In the genomic region with DNA sequence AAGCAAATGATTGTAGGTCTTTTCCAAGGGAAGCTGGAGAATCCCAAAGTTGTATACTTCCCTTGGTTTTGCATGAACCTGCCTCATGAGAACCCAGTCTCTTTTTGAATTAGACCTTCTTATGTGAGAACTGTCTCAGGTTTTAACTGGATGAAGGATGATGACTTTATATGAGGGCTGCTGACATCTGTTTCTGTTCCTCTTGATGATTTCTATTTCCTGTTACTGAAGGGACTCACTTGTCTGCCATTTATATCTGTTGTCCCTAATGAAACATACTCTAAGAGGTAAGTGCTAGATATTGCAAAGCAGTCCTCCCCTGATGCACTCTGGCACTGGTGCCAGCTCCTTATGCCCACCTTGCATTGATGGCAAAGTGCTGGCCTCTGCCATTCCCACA, we compare ENCODE assay signal across 27 cellular contexts. TPM values are rescaled to one million over a fixed set of nuclear protein-coding genes. Genes with fewer than 3 reads are reported as not detected.
A peak's percentile ranks its signal among the peaks of the same experiment; 100 is the strongest.
DNase-seq lines count a peak whose midpoint lies in the region; ATAC-seq, FAIRE-seq and TF ChIP-seq lines count a peak whose summit lies in the region.
"Had no signal": no experiment of that assay in that cellular context is flagged by ENCODE, and none has a peak within 500 bp of the region (broad histone marks: within the 10 kb centered on the region; RNA-seq: fewer than 3 reads in every experiment).

No MANE protein-coding gene starts in this region.

- no peaks in the 10 kb centered on the region for H3K36me3 Mint-ChIP-seq in mesothelial cell of epicardium
- H3K36me3 Mint-ChIP-seq: CD8-positive, alpha-beta memory T cell had no signal

- no TSS peak for BruUV-seq in GM12878 (replicated peaks; lab: Mats Ljungman, UMichigan)

- H3K9me3 ChIP-seq in GM12878 (replicated peaks; ENCODE audit: control insufficient read depth, insufficient read depth, low read length) (peaks cover 2% of the 10 kb centered on the region; the same call in 1 of the 3 replicates), spleen (no peaks in the 10 kb centered on the region)
- H3K9me3 ChIP-seq: SJSA1 had no signal

- ATAC-seq in GM12878: peak; percentile 36; the same call in 2 of the 3 replicates

- H3K4me1 ChIP-seq in GM12878 (ENCODE audit: control insufficient read depth, insufficient read depth, low read length) (peaks cover 3% of the 10 kb centered on the region; the same call in 1 of the 2 replicates), spleen (peaks cover 0 to 31% (median 7%) of the 10 kb centered on the region in 6 donors)

- intact Hi-C loops in GM12878 (cut with micrococcal nuclease; ENCODE audit: unreplicated experiment): no loop called here
- intact Hi-C loops in spleen (cut with DNase I; ENCODE audit: low total_unique reads): no loop called here

- in situ Hi-C loops in GM12878 (cut with MboI): no loop called here

- SMC1A ChIA-PET in GM12878 (lab: Charles Lee; ENCODE audit: uncharacterized antibody, unreplicated experiment): no interaction called here

- peak; percentile 87 for FAIRE-seq in GM12878 (lab: Jason Lieb, UNC)
- FAIRE-seq: H1 had no signal

- no peak for TF ChIP-seq CTCF in GM12865 (IDR thresholded peaks at IDR 0.05; ENCODE audit: insufficient read depth, low read depth, low read length, missing control alignments)
- no peak for TF ChIP-seq CTCF in GM12878 (IDR thresholded peaks at IDR 0.05 in 2 of 3, conservative IDR thresholded peaks at IDR 0.05 in 1 of 3; ENCODE audit: control insufficient read depth in 2 of 3, extremely low read depth in 1 of 3, insufficient read depth in 1 of 3, low read depth in 3 of 3, low read length in 3 of 3)
- TF ChIP-seq CTCF in spleen (IDR thresholded peaks at IDR 0.05 in 8 of 11, conservative IDR thresholded peaks at IDR 0.05 in 3 of 11): no peak
- TF ChIP-seq CTCF in mesothelial cell of epicardium (IDR thresholded peaks at IDR 0.05; ENCODE audit: unreplicated experiment): no peak

- no peak for TF ChIP-seq POLR2A in GM12878 (IDR thresholded peaks at IDR 0.05; ENCODE audit: low read depth, low read length)
- TF ChIP-seq POLR2A in spleen (IDR thresholded peaks at IDR 0.05): no peak

- H3K9ac ChIP-seq in GM12878 (ENCODE audit: control insufficient read depth, insufficient read depth, low read length): no peak overlapping the region
- H3K9ac ChIP-seq: KMS-11 had no signal

- POLR2A ChIA-PET in GM12878 (lab: Charles Lee): no interaction called here

- no peak overlapping the region for H3K27ac Mint-ChIP-seq in mesothelial cell of epicardium
- H3K27ac Mint-ChIP-seq: CD8-positive, alpha-beta memory T cell; IgD-negative memory B cell had no signal

- H3K27ac ChIP-seq in GM12878 (ENCODE audit: control insufficient read depth, insufficient read depth) (no peak overlapping the region), spleen (peak overlapping the region in 5 of 8 donors; percentile 3 to 15 (median 6))
- H3K27ac ChIP-seq: C4-2B, KMS-11, SJSA1 had no signal

- DNase-seq in GM12865 (ENCODE audit: low read depth) (peak; percentile 17), MV-4-11 (lab: John Stamatoyannopoulos, UW) (peak; percentile 57), GM12878 (ENCODE audit: low read depth, low spot score) (no peak), spleen (no peak), mesothelial cell of epicardium (ENCODE audit: low spot score in 2 of 2, unreplicated experiment in 2 of 2) (no peak), HUDEP-2 (lab: John Stamatoyannopoulos, UW; ENCODE audit: unreplicated experiment in 76 of 76) (no peak), hippocampal formation (lab: John Stamatoyannopoulos, UW) (no peak)
- DNase-seq: Calu3; CD8-positive, alpha-beta memory T cell; DMS79 treated with DMSO at 0.1 percent for 48 hours; HCEC 1CT; MM.1S; NCI-H1105; NCI-H146; NCI-H1930; NCI-H2107; NCI-H446; NCI-H69; Right ventricle myocardium superior; RPMI8226; T-helper 2 cell had no signal

- TF ChIP-seq EP300 in GM12878 (IDR thresholded peaks at IDR 0.05; ENCODE audit: borderline replicate concordance in 1 of 2, control insufficient read depth in 1 of 2, low read depth in 2 of 2, low read length in 2 of 2): no peak

- no peak overlapping the region for H3K4me3 Mint-ChIP-seq in mesothelial cell of epicardium
- H3K4me3 Mint-ChIP-seq: CD8-positive, alpha-beta memory T cell had no signal

- RAD21 ChIA-PET in GM12878 (lab: Charles Lee; ENCODE audit: unreplicated experiment): no interaction called here

- H3K9me3 Mint-ChIP-seq in mesothelial cell of epicardium: peaks cover 65% of the 10 kb centered on the region
- H3K9me3 Mint-ChIP-seq: CD8-positive, alpha-beta memory T cell had no signal

- H3K36me3 ChIP-seq in GM12878 (ENCODE audit: control insufficient read depth in 2 of 2, insufficient read depth in 2 of 2, low read length in 1 of 2) (no peaks in the 10 kb centered on the region), spleen (no peaks in the 10 kb centered on the region)
- H3K36me3 ChIP-seq: SJSA1 had no signal

- no peak for TF ChIP-seq RAD21 in GM12878 (IDR thresholded peaks at IDR 0.05; ENCODE audit: insufficient read depth, low read depth, low read length)

- H3K27me3 ChIP-seq in GM12878 (replicated peaks in 1 of 2; ENCODE audit: control insufficient read depth in 2 of 2, insufficient read depth in 2 of 2, low read length in 1 of 2) (no peaks in the 10 kb centered on the region), spleen (replicated peaks in 1 of 7) (peaks cover 0 to 32% (median 0%) of the 10 kb centered on the region in 7 donors)

- H3K79me2 ChIP-seq in GM12878 (ENCODE audit: control insufficient read depth, insufficient read depth, low read length): no peaks in the 10 kb centered on the region

- H3K4me3 ChIP-seq in GM12865 (ENCODE audit: low read depth, low read length): no peak overlapping the region
- no peak overlapping the region for H3K4me3 ChIP-seq in GM12878
- no peak overlapping the region for H3K4me3 ChIP-seq in spleen
- H3K4me3 ChIP-seq: SJSA1 had no signal

- no peaks in the 10 kb centered on the region for H3K4me1 Mint-ChIP-seq in mesothelial cell of epicardium
- H3K4me1 Mint-ChIP-seq: CD8-positive, alpha-beta memory T cell had no signal

- CTCF ChIA-PET in GM12878 (lab: Yijun Ruan, JAX): interaction anchor here (1.1 kb wide), 1 partner anchor 30 kb away, joined by 3 read pairs; no protein-coding TSS in a partner anchor

- no peak overlapping the region for H2AFZ ChIP-seq in GM12878 (ENCODE audit: control insufficient read depth, low read depth, low read length)

- H3K4me2 ChIP-seq in GM12878 (ENCODE audit: control insufficient read depth, insufficient read depth): no peak overlapping the region
- H3K4me2 ChIP-seq: KMS-11 had no signal

- H3K27me3 Mint-ChIP-seq in mesothelial cell of epicardium (ENCODE audit: low read depth): no peaks in the 10 kb centered on the region

- no peaks in the 10 kb centered on the region for H4K20me1 ChIP-seq in GM12878 (ENCODE audit: control insufficient read depth, insufficient read depth)

RNA-seq across cellular contexts. Expression of gene ERICH4, which starts 33.6 kb away (rescaled TPM):
- not detected in 2 replicates for total RNA-seq in GM12878 (2013; cell fraction: nucleolus; rRNA removed)
- total RNA-seq in GM12878 (2014; rRNA removed): not detected in 2 replicates
- not detected in 2 replicates for total RNA-seq in GM12878 (2014; rRNA removed; fragmentation: Illumina TruSeq; extraction: Trizol)
- not detected in 2 replicates for total RNA-seq in GM12878 (2021)
- not detected for polyA plus RNA-seq in GM12878 (2011; ENCODE audit: low read depth)
- not detected in 2 replicates for polyA plus RNA-seq in GM12878 (2011; rRNA removed)
- polyA plus RNA-seq in GM12878 (2011; cell fraction: cytosol; rRNA removed): not detected in 2 replicates
- not detected in 2 replicates for polyA plus RNA-seq in GM12878 (2011; cell fraction: nucleus; rRNA removed)
- polyA plus RNA-seq in GM12878 (2012): not detected in 2 replicates
- polyA plus RNA-seq in GM12878 (2014; fragmentation: Illumina TruSeq; extraction: Trizol): not detected in 2 replicates
- not detected for polyA plus RNA-seq in GM12878 (2014; fragmentation: Nextera tagmentation; extraction: Ambion mirVana)
- not detected in 2 replicates for polyA plus RNA-seq in GM12878 (2014; rRNA removed)
- not detected for polyA plus RNA-seq in GM12878 (2016; fragmentation: Nextera tagmentation; extraction: Ambion mirVana)
- not detected in 2 replicates for polyA minus RNA-seq in GM12878 (2011; rRNA and poly(A)+ RNA removed)
- polyA minus RNA-seq in GM12878 (2011; cell fraction: cytosol; rRNA and poly(A)+ RNA removed): not detected in 2 replicates
- not detected in 2 replicates for polyA minus RNA-seq in GM12878 (2011; cell fraction: nucleus; rRNA and poly(A)+ RNA removed)
- under 1 TPM in 1 of 7 donors, not detected in 6; 0.65 TPM for total RNA-seq in spleen
- not detected for polyA plus RNA-seq in spleen
- not detected in 3 replicates for total RNA-seq in mesothelial cell of epicardium
- total RNA-seq: A673; Calu3; CD8-positive, alpha-beta memory T cell; H1; Right ventricle myocardium superior; SJSA1 had no signal
- polyA plus RNA-seq: CD8-positive, alpha-beta memory T cell; H1; IgD-negative memory B cell had no signal

RNA-seq across cellular contexts. Expression of gene DMAC2, which starts 36.9 kb away (rescaled TPM):
- total RNA-seq in GM12878 (2013; cell fraction: nucleolus; rRNA removed): 10.3 and 10.4 TPM in 2 replicates
- total RNA-seq in GM12878 (2014; rRNA removed) (43.1 and 43.2 TPM in 2 replicates), GM12878 (2014; rRNA removed; fragmentation: Illumina TruSeq; extraction: Trizol) (30.4 and 35.3 TPM in 2 replicates), GM12878 (2021) (45.6 and 48.3 TPM in 2 replicates), spleen (10 to 100 TPM; 25.6 to 34.4 (median 30.4) TPM), mesothelial cell of epicardium (37.5 to 41.4 TPM (median 39.8 TPM) in 3 replicates)
- polyA plus RNA-seq in GM12878 (2011; ENCODE audit: low read depth): 20.5 TPM
- polyA plus RNA-seq in GM12878 (2011; rRNA removed) (34.0 and 42.2 TPM in 2 replicates), GM12878 (2014; fragmentation: Illumina TruSeq; extraction: Trizol) (17.9 and 38.1 TPM in 2 replicates), GM12878 (2014; fragmentation: Nextera tagmentation; extraction: Ambion mirVana) (10 to 100 TPM; 10.8 to 14.8 TPM), GM12878 (2014; rRNA removed) (52.7 and 57.2 TPM in 2 replicates), GM12878 (2016; fragmentation: Nextera tagmentation; extraction: Ambion mirVana) (10 to 100 TPM; 45.4 to 54.3 TPM), spleen (10 to 100 TPM; 19.2 to 36.5 (median 27.7) TPM)
- polyA plus RNA-seq in GM12878 (2011; cell fraction: cytosol; rRNA removed): 74.4 and 76.4 TPM in 2 replicates
- 39.3 and 47.7 TPM in 2 replicates for polyA plus RNA-seq in GM12878 (2011; cell fraction: nucleus; rRNA removed)
- 31.8 and 38.7 TPM in 2 replicates for polyA plus RNA-seq in GM12878 (2012)
- 39.6 and 53.1 TPM in 2 replicates for polyA minus RNA-seq in GM12878 (2011; rRNA and poly(A)+ RNA removed)
- polyA minus RNA-seq in GM12878 (2011; cell fraction: cytosol; rRNA and poly(A)+ RNA removed): 20.3 and 20.7 TPM in 2 replicates
- polyA minus RNA-seq in GM12878 (2011; cell fraction: nucleus; rRNA and poly(A)+ RNA removed): 5.3 and 8.1 TPM in 2 replicates

RNA-seq across cellular contexts. Expression of gene B3GNT8, which starts 49.4 kb away (rescaled TPM):
- 0.24 TPM in 1 of 2 replicates, not detected in the other for total RNA-seq in GM12878 (2013; cell fraction: nucleolus; rRNA removed)
- 0.05 and 0.06 TPM in 2 replicates for total RNA-seq in GM12878 (2014; rRNA removed)
- total RNA-seq in GM12878 (2014; rRNA removed; fragmentation: Illumina TruSeq; extraction: Trizol): not detected in 2 replicates
- 1.1 and 1.2 TPM in 2 replicates for total RNA-seq in GM12878 (2021)
- polyA plus RNA-seq in GM12878 (2011; ENCODE audit: low read depth): not detected
- polyA plus RNA-seq in GM12878 (2011; rRNA removed): not detected in 2 replicates
- not detected in 2 replicates for polyA plus RNA-seq in GM12878 (2011; cell fraction: cytosol; rRNA removed)
- 0.09 and 0.15 TPM in 2 replicates for polyA plus RNA-seq in GM12878 (2011; cell fraction: nucleus; rRNA removed)
- polyA plus RNA-seq in GM12878 (2012): 0.35 and 0.50 TPM in 2 replicates
- polyA plus RNA-seq in GM12878 (2014; fragmentation: Illumina TruSeq; extraction: Trizol): 0.44 TPM in 1 of 2 replicates, not detected in the other
- not detected for polyA plus RNA-seq in GM12878 (2014; fragmentation: Nextera tagmentation; extraction: Ambion mirVana)
- polyA plus RNA-seq in GM12878 (2014; rRNA removed): 0.08 and 0.23 TPM in 2 replicates
- under 1 TPM; 0.17 to 0.58 TPM for polyA plus RNA-seq in GM12878 (2016; fragmentation: Nextera tagmentation; extraction: Ambion mirVana)
- not detected in 2 replicates for polyA minus RNA-seq in GM12878 (2011; rRNA and poly(A)+ RNA removed)
- not detected in 2 replicates for polyA minus RNA-seq in GM12878 (2011; cell fraction: cytosol; rRNA and poly(A)+ RNA removed)
- polyA minus RNA-seq in GM12878 (2011; cell fraction: nucleus; rRNA and poly(A)+ RNA removed): not detected in 2 replicates
- 10 to 100 TPM in 6 of 7 donors, 1 to 10 TPM in 1; 7.0 to 30.3 (median 11.4) TPM for total RNA-seq in spleen
- 1 to 10 TPM; 1.8 to 9.8 (median 4.0) TPM for polyA plus RNA-seq in spleen
- 4.5 to 5.1 TPM (median 4.9 TPM) in 3 replicates for total RNA-seq in mesothelial cell of epicardium
- total RNA-seq: SJSA1 had no signal

Comparison
In these comparisons a context has a peak if more than half of its experiments do, and no peak if none do; other contexts are left out.
1. DNase-seq: peak in GM12865 (single experiment) and MV-4-11 (single experiment); none in GM12878 (single experiment), spleen (single experiment), mesothelial cell of epicardium (0 of 2), HUDEP-2 (0 of 76) and hippocampal formation (0 of 2).